Comparison of ENCODE assay signal across 15 cellular contexts in the genomic region with DNA sequence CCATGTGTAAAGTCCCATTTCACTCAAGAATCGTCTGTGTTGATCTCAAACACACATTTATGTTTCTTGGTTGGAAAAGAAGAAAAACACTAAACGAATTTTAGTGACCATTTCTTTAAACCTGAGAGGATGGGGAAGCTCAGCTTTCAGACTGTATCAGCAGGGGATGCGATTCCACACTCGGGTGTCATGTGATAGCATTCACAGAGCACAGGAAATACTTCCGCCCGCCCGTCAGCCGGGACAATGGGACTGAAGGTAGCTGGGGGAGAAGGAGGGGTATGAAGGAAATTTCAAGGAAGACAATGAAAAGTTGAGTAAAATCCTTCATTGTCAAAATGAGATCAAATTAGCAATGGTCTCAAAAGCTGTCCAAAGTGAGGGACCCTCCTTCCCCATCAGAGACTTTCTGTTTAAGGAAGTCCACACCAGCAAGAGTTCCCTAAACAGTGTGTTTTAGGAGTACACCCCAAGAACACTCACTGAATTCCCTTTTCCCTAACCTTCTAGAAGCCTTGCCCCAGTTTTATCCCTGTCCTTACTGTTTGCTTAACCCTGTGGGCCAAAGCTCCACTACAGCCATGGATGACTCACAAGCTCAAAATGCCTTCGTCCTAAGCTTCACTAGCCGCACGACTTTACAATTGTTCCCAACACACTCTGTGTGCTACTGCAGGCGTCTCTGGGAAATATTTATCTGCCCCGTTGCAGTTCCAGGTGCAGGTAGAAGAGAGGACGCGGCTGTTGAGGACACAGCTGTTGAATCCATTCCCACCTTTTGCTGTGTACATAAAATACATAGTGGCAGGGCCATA. TPM values are rescaled to one million over a fixed set of nuclear protein-coding genes. Genes with fewer than 3 reads are reported as not detected.
DNase-seq lines count a peak whose midpoint lies in the region; ATAC-seq, FAIRE-seq and TF ChIP-seq lines count a peak whose summit lies in the region.
"Had no signal": no experiment of that assay in that cellular context is flagged by ENCODE, and none has a peak within 500 bp of the region (broad histone marks: within the 10 kb centered on the region; RNA-seq: fewer than 3 reads in every experiment).

No MANE protein-coding gene starts in this region.

- H2BK12ac ChIP-seq in neuronal stem cell (ENCODE audit: low read length) = no peak overlapping the region

- no peak for FAIRE-seq in H54 (lab: Jason Lieb, UNC)
- FAIRE-seq in GM12891 (lab: Jason Lieb, UNC) = no peak
- FAIRE-seq in GM12892 (lab: Jason Lieb, UNC) = no peak
- FAIRE-seq: D721Med, endometrium, small intestine had no signal

- H3K27me3 ChIP-seq in neuronal stem cell (ENCODE audit: control insufficient read depth in 3 of 3, insufficient read depth in 3 of 3, low read depth in 1 of 3, low read length in 3 of 3) = no peaks in the 10 kb centered on the region

- TF ChIP-seq CTCF in fibroblast of pulmonary artery (IDR thresholded peaks at IDR 0.05; ENCODE audit: low read length, missing control alignments) = no peak

- H3K27ac ChIP-seq in neuronal stem cell (replicated peaks; ENCODE audit: low read length) = no peak overlapping the region

- H3K36me3 ChIP-seq in neuronal stem cell (replicated peaks in 1 of 2; ENCODE audit: control insufficient read depth in 2 of 2, insufficient read depth in 2 of 2, low read length in 2 of 2) = no peaks in the 10 kb centered on the region

- no CpG with 5 or more reads among the region's 15 CpGs for WGBS in neuronal stem cell (ENCODE audit: extremely low coverage in 2 of 2, insufficient read length in 2 of 2, insufficient replicate concordance in 1 of 2), 2 donors

- H4K8ac ChIP-seq in neuronal stem cell (ENCODE audit: low read depth, low read length) = no peak overlapping the region

- H3K18ac ChIP-seq in neuronal stem cell (ENCODE audit: low read length) = no peak overlapping the region

- peaks cover 7 to 8% of the 10 kb centered on the region in 2 donors for H3K4me1 ChIP-seq in neuronal stem cell (ENCODE audit: control insufficient read depth in 2 of 2, insufficient read depth in 1 of 2, low read depth in 1 of 2, low read length in 2 of 2)

- H3K4me3 ChIP-seq in fibroblast of pulmonary artery (replicated peaks; ENCODE audit: low read depth, low read length) = no peak overlapping the region
- H3K4me3 ChIP-seq in neuronal stem cell (ENCODE audit: low read length in 2 of 2) = no peak overlapping the region

- H3K79me1 ChIP-seq in neuronal stem cell (ENCODE audit: low read depth, low read length) = no peaks in the 10 kb centered on the region

- H3K4me2 ChIP-seq in neuronal stem cell (ENCODE audit: insufficient read depth, low read length, poor library complexity, severe bottlenecking) = no peak overlapping the region

- H3K14ac ChIP-seq in neuronal stem cell (ENCODE audit: low read length) = no peak overlapping the region

- H2BK5ac ChIP-seq in neuronal stem cell (ENCODE audit: low read length) = no peak overlapping the region

- H3K9me3 ChIP-seq in neuronal stem cell (replicated peaks in 1 of 2; ENCODE audit: control insufficient read depth in 2 of 2, insufficient read depth in 1 of 2, low read depth in 1 of 2, low read length in 2 of 2) = peaks cover 0 to 3% of the 10 kb centered on the region in 2 donors

- no peak overlapping the region for H2BK15ac ChIP-seq in neuronal stem cell (ENCODE audit: low read length)

- no peak overlapping the region for H3K4ac ChIP-seq in neuronal stem cell (ENCODE audit: low read length)

- intact Hi-C loops in Right ventricle myocardium inferior (cut with DNase I) = no loop called here

- no peak overlapping the region for H3K23ac ChIP-seq in neuronal stem cell (ENCODE audit: low read depth, low read length, poor library complexity)

- H4K91ac ChIP-seq in neuronal stem cell (ENCODE audit: low read depth, low read length, poor library complexity) = no peak overlapping the region

- H2AFZ ChIP-seq in neuronal stem cell (ENCODE audit: low read length) = peak overlapping the region; percentile 85

- H2BK120ac ChIP-seq in neuronal stem cell (ENCODE audit: low read depth, low read length) = no peak overlapping the region

- H3K9ac ChIP-seq in neuronal stem cell (ENCODE audit: low read depth, low read length, poor library complexity) = no peak overlapping the region

- DNase-seq in H54 (ENCODE audit: insufficient read length, low spot score) (peak; percentile 34), RKO (ENCODE audit: low spot score) (peak; percentile 22), fibroblast of pulmonary artery (ENCODE audit: low read depth) (peak; percentile 52), neuronal stem cell (ENCODE audit: low spot score) (no peak), NCI-H1105 (lab: John Stamatoyannopoulos, UW) (no peak), Right ventricle myocardium inferior (ENCODE audit: missing footprints) (no peak), GM12891 (ENCODE audit: insufficient read length, low spot score) (no peak), GM12892 (ENCODE audit: insufficient read length) (no peak)
- DNase-seq: activated CD4-positive, CD25-positive, alpha-beta regulatory T cell; activated naive CD4-positive, alpha-beta T cell treated with anti-CD3 and anti-CD28 coated beads for 36 hours; left ventricle myocardium superior; NCI-H1417; small intestine had no signal

- no peak for TF ChIP-seq POLR2A in H54 (IDR thresholded peaks at IDR 0.05; ENCODE audit: low read depth, low read length)
- no peak for TF ChIP-seq POLR2A in GM12891 (IDR thresholded peaks at IDR 0.05; ENCODE audit: low read depth, low read length)
- no peak for TF ChIP-seq POLR2A in GM12892 (IDR thresholded peaks at IDR 0.05; ENCODE audit: low read depth, low read length)

- no peak overlapping the region for H2AK5ac ChIP-seq in neuronal stem cell (ENCODE audit: low read depth, low read length)

- ATAC-seq in Right ventricle myocardium inferior = no peak
- ATAC-seq: left ventricle myocardium superior had no signal

TF ChIP-seq in GM12891, 5 proteins besides CTCF, POLR2A, EP300 and RAD21:
- TF ChIP-seq SPI1 (IDR thresholded peaks at IDR 0.05; ENCODE audit: low read depth, low read length) (no peak), POLR2AphosphoS5 (IDR thresholded peaks at IDR 0.05; ENCODE audit: low read depth, low read length) (no peak), POU2F2 (IDR thresholded peaks at IDR 0.05; ENCODE audit: low read depth, low read length) (no peak), TAF1 (IDR thresholded peaks at IDR 0.05; ENCODE audit: low read depth, low read length) (no peak), PAX5 (IDR thresholded peaks at IDR 0.05; ENCODE audit: insufficient read depth, low read length, severe bottlenecking) (no peak)

RNA-seq across cellular contexts. Expression of a gene that starts 51.4 kb away (rescaled TPM):
- 0.06 TPM for polyA plus RNA-seq in neuronal stem cell (2013, experiment 1 of 2)
- polyA plus RNA-seq in neuronal stem cell (2013, experiment 2 of 2) = 0.08 TPM
- not detected for total RNA-seq in Right ventricle myocardium inferior
- polyA plus RNA-seq in GM12891 (2012; ENCODE audit: low read depth, missing spikeins) = 0.04 TPM
- 0.06 TPM for polyA plus RNA-seq in GM12892 (2012; ENCODE audit: missing spikeins)
- total RNA-seq: left ventricle myocardium superior had no signal

Comparison
In these comparisons a context has a peak if more than half of its experiments do, and no peak if none do; other contexts are left out.
1. DNase-seq: peak in H54 (single experiment), RKO (single experiment) and fibroblast of pulmonary artery (single experiment); none in neuronal stem cell (single experiment), NCI-H1105 (single experiment), Right ventricle myocardium inferior (single experiment), GM12891 (single experiment) and GM12892 (single experiment).